24 cellular contexts compared by ENCODE assay signal in genomic region chr11:131203041-131203440, GRCh38.
"Had no signal": no experiment of that assay in that cellular context is flagged by ENCODE, and none has a peak within 500 bp of the region (broad histone marks: within the 10 kb centered on the region; RNA-seq: fewer than 3 reads in every experiment).

No MANE protein-coding gene starts in this region.

- H3K4me3 Mint-ChIP-seq: dendritic cell treated with granulocyte-macrophage colony-stimulating factor and Interleukin-4, amounts not matched to agents 40 ng/mL and 50 ng/mL, for 4 days; effector memory CD8-positive, alpha-beta T cell; endodermal cell; mesothelial cell of epicardium; naive B cell had no signal

- H3K27ac Mint-ChIP-seq: dendritic cell treated with granulocyte-macrophage colony-stimulating factor and Interleukin-4, amounts not matched to agents 40 ng/mL and 50 ng/mL, for 4 days; effector memory CD8-positive, alpha-beta T cell; endodermal cell; mesothelial cell of epicardium; naive B cell had no signal

- H3K27me3 Mint-ChIP-seq: dendritic cell treated with granulocyte-macrophage colony-stimulating factor and Interleukin-4, amounts not matched to agents 40 ng/mL and 50 ng/mL, for 4 days; effector memory CD8-positive, alpha-beta T cell had no signal

- H3K36me3 Mint-ChIP-seq: mesothelial cell of epicardium, naive B cell had no signal

- DNase-seq: colonic mucosa; cortex of kidney; effector CD8-positive, alpha-beta T cell; effector memory CD8-positive, alpha-beta T cell; endodermal cell; erythroblast; esophagus squamous epithelium; foreskin fibroblast; foreskin melanocyte; gastrocnemius medialis; glutamatergic neuron; heart right ventricle; hippocampal formation; left cardiac atrium; left ventricle myocardium superior; lower lobe of right lung; mesenchymal stem cell; mucosa of descending colon; naive B cell had no signal

- H3K4me1 Mint-ChIP-seq: naive B cell had no signal

- ATAC-seq: effector memory CD8-positive, alpha-beta T cell; esophagus mucosa; gastrocnemius medialis; heart right ventricle; left cardiac atrium; left lung; left ventricle myocardium superior; lower lobe of right lung; mucosa of descending colon had no signal

- H3K27ac ChIP-seq: colonic mucosa, epithelial cell of prostate, esophagus squamous epithelium, gastrocnemius medialis, heart right ventricle, left lung, lower lobe of right lung had no signal

- H3K4me3 ChIP-seq: colonic mucosa, esophagus squamous epithelium, gastrocnemius medialis, heart right ventricle, left lung, lower lobe of right lung, mucosa of descending colon had no signal

- H3K27me3 ChIP-seq: colonic mucosa, gastrocnemius medialis had no signal

- H3K9me3 Mint-ChIP-seq: dendritic cell treated with granulocyte-macrophage colony-stimulating factor and Interleukin-4, amounts not matched to agents 40 ng/mL and 50 ng/mL, for 4 days; endodermal cell had no signal

- H3K36me3 ChIP-seq: colonic mucosa, esophagus squamous epithelium, gastrocnemius medialis, heart right ventricle, left lung, lower lobe of right lung had no signal

- H3K4me1 ChIP-seq: colonic mucosa, esophagus squamous epithelium, gastrocnemius medialis, heart right ventricle, left lung, lower lobe of right lung had no signal

- H3K9me3 ChIP-seq: colonic mucosa, esophagus squamous epithelium, gastrocnemius medialis, heart right ventricle, left lung, lower lobe of right lung, mucosa of descending colon had no signal
